Comparison of ENCODE assay signal across 15 cellular contexts in genomic region chr13:102638741-102639140, GRCh38. TPM values are rescaled to one million over a fixed set of nuclear protein-coding genes. Genes with fewer than 3 reads are reported as not detected.
DNase-seq lines count a peak whose midpoint lies in the region; ATAC-seq, FAIRE-seq and TF ChIP-seq lines count a peak whose summit lies in the region.
"Had no signal": no experiment of that assay in that cellular context is flagged by ENCODE, and none has a peak within 500 bp of the region (broad histone marks: within the 10 kb centered on the region; RNA-seq: fewer than 3 reads in every experiment).

No MANE protein-coding gene starts in this region.

- 89% methylated on average over 3 of the region's 3 CpGs for WGBS in liver
- 96% methylated on average over 3 of the region's 3 CpGs for WGBS in HepG2 (ENCODE audit: low lambda C conversion rate)

- no TSS peak for BruUV-seq in HepG2 (replicated peaks; lab: Mats Ljungman, UMichigan)

- no peaks in the 10 kb centered on the region for H3K9me3 Mint-ChIP-seq in T-helper 1 cell treated with Interleukin-12 subunit alpha and Interleukin-12 subunit beta and Interleukin-4 antibody, amounts not matched to agents 30 μg/mL and 1 μg/mL, for 36 hours
- no peaks in the 10 kb centered on the region for H3K9me3 Mint-ChIP-seq in endothelial cell (ENCODE audit: unreplicated experiment)

- no peak overlapping the region for H3K9ac ChIP-seq in liver (ENCODE audit: low read depth in 1 of 2, low read length in 2 of 2)
- no peak overlapping the region for H3K9ac ChIP-seq in HepG2 (ENCODE audit: insufficient read depth, low read depth, low read length)
- H3K9ac ChIP-seq: BLaER1, GM23248 had no signal

- ATAC-seq in HepG2 (no peak), GM18870 (IDR thresholded peaks at IDR 0.05; ENCODE audit: unreplicated experiment) (no peak)
- ATAC-seq: HCT116 had no signal

- no peak for TF ChIP-seq POLR2A in HepG2 (IDR thresholded peaks at IDR 0.05; ENCODE audit: insufficient read depth in 1 of 2, low read depth in 2 of 2, low read length in 2 of 2)

- TF ChIP-seq CTCF in liver (IDR thresholded peaks at IDR 0.05; ENCODE audit: low read depth, low read length, missing input control) (no peak), HepG2 (CRISPR knock-in tag; IDR thresholded peaks at IDR 0.05) (no peak), endothelial cell (IDR thresholded peaks at IDR 0.05; ENCODE audit: unreplicated experiment) (no peak)

- H3K4me3 ChIP-seq in liver (ENCODE audit: low read depth in 1 of 3, low read length in 3 of 3) (no peak overlapping the region), HepG2 (replicated peaks in 1 of 3; ENCODE audit: insufficient read depth in 1 of 3, low read depth in 2 of 3, low read length in 3 of 3) (no peak overlapping the region)
- H3K4me3 ChIP-seq: BLaER1, GM23248 had no signal

- no peak overlapping the region for H3K4me2 ChIP-seq in HepG2 (ENCODE audit: low read depth, low read length)
- H3K4me2 ChIP-seq: BLaER1 had no signal

- no peaks in the 10 kb centered on the region for H3K27me3 Mint-ChIP-seq in T-helper 1 cell treated with Interleukin-12 subunit alpha and Interleukin-12 subunit beta and Interleukin-4 antibody, amounts not matched to agents 30 μg/mL and 1 μg/mL, for 36 hours (ENCODE audit: low read depth)
- no peaks in the 10 kb centered on the region for H3K27me3 Mint-ChIP-seq in endothelial cell (ENCODE audit: unreplicated experiment)

- intact Hi-C loops in HepG2 (cut with micrococcal nuclease; ENCODE audit: unreplicated experiment): no loop called here

- CTCF ChIA-PET in HepG2 (lab: Yijun Ruan, JAX; ENCODE audit: low intra/inter-chr PET ratio, low total read pairs): no interaction called here

- H3K36me3 ChIP-seq in liver (ENCODE audit: control insufficient read depth in 4 of 4, insufficient read depth in 3 of 4, low read depth in 1 of 4, low read length in 3 of 4) (peaks cover 7 to 75% (median 65%) of the 10 kb centered on the region in 4 donors), HepG2 (replicated peaks in 1 of 2; ENCODE audit: control insufficient read depth in 1 of 2, insufficient read depth in 2 of 2, low read length in 2 of 2) (peaks cover 16 to 60% of the 10 kb centered on the region in 2 experiments)

- in situ Hi-C loops in HepG2 (cut with HindIII; ENCODE audit: extremely low pct_ligation_motif_present, low pct_unique_long_range_greater_than_20kb): no loop called here

- no peak overlapping the region for H2AFZ ChIP-seq in HepG2 (ENCODE audit: low read length)
- H2AFZ ChIP-seq: GM23248 had no signal

- peaks cover 53% of the 10 kb centered on the region for H3K36me3 Mint-ChIP-seq in T-helper 1 cell treated with Interleukin-12 subunit alpha and Interleukin-12 subunit beta and Interleukin-4 antibody, amounts not matched to agents 30 μg/mL and 1 μg/mL, for 36 hours (ENCODE audit: low read depth)
- peaks cover 36% of the 10 kb centered on the region for H3K36me3 Mint-ChIP-seq in endothelial cell (ENCODE audit: low read depth, unreplicated experiment)

- TF ChIP-seq RAD21 in liver (IDR thresholded peaks at IDR 0.05) (no peak), HepG2 (CRISPR knock-in tag; IDR thresholded peaks at IDR 0.05) (no peak)

- H3K27me3 ChIP-seq in liver (ENCODE audit: control insufficient read depth in 4 of 4, insufficient read depth in 4 of 4, low read length in 3 of 4) (no peaks in the 10 kb centered on the region), HepG2 (ENCODE audit: control insufficient read depth in 1 of 2, insufficient read depth in 2 of 2, low read length in 2 of 2) (no peaks in the 10 kb centered on the region)
- H3K27me3 ChIP-seq: BLaER1 had no signal

- H3K9me3 ChIP-seq in liver (ENCODE audit: control insufficient read depth in 4 of 4, low read length in 3 of 4) (no peaks in the 10 kb centered on the region), HepG2 (ENCODE audit: low read length) (no peaks in the 10 kb centered on the region)
- H3K9me3 ChIP-seq: BLaER1 had no signal

- H3K4me3 Mint-ChIP-seq in T-helper 1 cell treated with Interleukin-12 subunit alpha and Interleukin-12 subunit beta and Interleukin-4 antibody, amounts not matched to agents 30 μg/mL and 1 μg/mL, for 36 hours: no peak overlapping the region
- H3K4me3 Mint-ChIP-seq in endothelial cell (ENCODE audit: unreplicated experiment): no peak overlapping the region

- H3K4me1 ChIP-seq in liver (ENCODE audit: control insufficient read depth in 4 of 4, insufficient read depth in 4 of 4, low read length in 3 of 4): peaks cover 2 to 11% (median 8%) of the 10 kb centered on the region in 4 donors
- H3K4me1 ChIP-seq in HepG2 (ENCODE audit: insufficient read depth, low read length): no peaks in the 10 kb centered on the region
- H3K4me1 ChIP-seq: BLaER1 had no signal

- TF ChIP-seq EP300 in HepG2 (IDR thresholded peaks at IDR 0.05; ENCODE audit: low read depth in 2 of 2, low read length in 2 of 2) (no peak), HepG2 (CRISPR knock-in tag; IDR thresholded peaks at IDR 0.05; ENCODE audit: borderline replicate concordance) (no peak)

- H3K27ac Mint-ChIP-seq in T-helper 1 cell treated with Interleukin-12 subunit alpha and Interleukin-12 subunit beta and Interleukin-4 antibody, amounts not matched to agents 30 μg/mL and 1 μg/mL, for 36 hours: peak overlapping the region; percentile 10
- peak overlapping the region; percentile 4 for H3K27ac Mint-ChIP-seq in endothelial cell (ENCODE audit: unreplicated experiment)

- H3K4me1 Mint-ChIP-seq in T-helper 1 cell treated with Interleukin-12 subunit alpha and Interleukin-12 subunit beta and Interleukin-4 antibody, amounts not matched to agents 30 μg/mL and 1 μg/mL, for 36 hours (ENCODE audit: low read depth): peaks cover 3% of the 10 kb centered on the region
- no peaks in the 10 kb centered on the region for H3K4me1 Mint-ChIP-seq in endothelial cell (ENCODE audit: unreplicated experiment)

- H4K20me1 ChIP-seq in HepG2 (ENCODE audit: insufficient read depth, low read length): no peaks in the 10 kb centered on the region

- H3K27ac ChIP-seq in liver (ENCODE audit: low read depth in 1 of 2, low read length in 2 of 2) (no peak overlapping the region), HepG2 (ENCODE audit: extremely low read length, insufficient read depth, low read length) (no peak overlapping the region)
- H3K27ac ChIP-seq: BLaER1, GM23248, HL-60 had no signal

- DNase-seq in T-helper 1 cell (no peak), HepG2 (ENCODE audit: low spot score) (no peak), endothelial cell (ENCODE audit: low spot score) (no peak), NCI-H1105 (lab: John Stamatoyannopoulos, UW) (no peak)
- DNase-seq: 8988T, AML-193, DMS53, GF-D8, GM23248 had no signal

- no peaks in the 10 kb centered on the region for H3K79me2 ChIP-seq in HepG2 (ENCODE audit: insufficient read depth, low read length)

- POLR2A ChIA-PET in HepG2 (lab: Yijun Ruan, JAX): no interaction called here

- no peak for FAIRE-seq in HepG2 (lab: Jason Lieb, UNC)

RNA-seq across cellular contexts. Expression of gene TPP2, which starts 42.0 kb away (rescaled TPM):
- total RNA-seq in liver (10 to 100 TPM; 28.2 to 55.6 TPM), HepG2 (2016; rRNA removed; fragmentation: Illumina TruSeq; extraction: Trizol) (52.1 and 71.7 TPM in 2 replicates), endothelial cell (ENCODE audit: unreplicated experiment) (91.2 TPM)
- polyA plus RNA-seq in liver (10 to 100 TPM; 14.0 to 16.6 TPM), HepG2 (2011; rRNA removed) (14.6 and 16.4 TPM in 2 replicates)
- total RNA-seq in HepG2 (2016; cell fraction: cytosol; rRNA removed; fragmentation: Illumina TruSeq; extraction: Trizol; ENCODE audit: low read depth): 4.5 and 7.4 TPM in 2 replicates
- total RNA-seq in HepG2 (2016; cell fraction: insoluble cytoplasmic fraction; rRNA removed; fragmentation: Illumina TruSeq; extraction: Trizol): 52.2 and 73.2 TPM in 2 replicates
- 13.5 and 14.1 TPM in 2 replicates for total RNA-seq in HepG2 (2016; cell fraction: membrane; rRNA removed; fragmentation: Illumina TruSeq; extraction: Trizol)
- 75.0 and 80.5 TPM in 2 replicates for total RNA-seq in HepG2 (2016; cell fraction: nucleus; rRNA removed; fragmentation: Illumina TruSeq; extraction: Trizol)
- 5.3 and 7.5 TPM in 2 replicates for polyA plus RNA-seq in HepG2 (2011; cell fraction: cytosol; rRNA removed)
- 30.3 and 38.4 TPM in 2 replicates for polyA plus RNA-seq in HepG2 (2011; cell fraction: nucleus; rRNA removed)
- 20.4 and 22.7 TPM in 2 replicates for polyA plus RNA-seq in HepG2 (2012)
- polyA plus RNA-seq in HepG2 (2016; cell fraction: cytosol; fragmentation: Illumina TruSeq; extraction: Trizol; ENCODE audit: low read depth): 2.0 and 2.9 TPM in 2 replicates
- 48.8 and 48.9 TPM in 2 replicates for polyA plus RNA-seq in HepG2 (2016; cell fraction: insoluble cytoplasmic fraction; fragmentation: Illumina TruSeq; extraction: Trizol; ENCODE audit: low read depth)
- polyA plus RNA-seq in HepG2 (2016; cell fraction: membrane; fragmentation: Illumina TruSeq; extraction: Trizol; ENCODE audit: low read depth): 5.2 TPM in 2 replicates
- 97.8 and 99.2 TPM in 2 replicates for polyA plus RNA-seq in HepG2 (2016; cell fraction: nucleus; fragmentation: Illumina TruSeq; extraction: Trizol; ENCODE audit: insufficient read depth, low read depth)
- 11.5 and 23.1 TPM in 2 replicates for polyA minus RNA-seq in HepG2 (2011; rRNA and poly(A)+ RNA removed; ENCODE audit: low replicate concordance)
- 16.0 and 19.1 TPM in 2 replicates for polyA minus RNA-seq in HepG2 (2011; cell fraction: cytosol; rRNA and poly(A)+ RNA removed)
- polyA minus RNA-seq in HepG2 (2011; cell fraction: nucleus; rRNA and poly(A)+ RNA removed): 109 and 114 TPM in 2 replicates

RNA-seq across cellular contexts. Expression of gene METTL21C, which starts 56.1 kb away (rescaled TPM):
- total RNA-seq in liver: under 1 TPM in 1 of 2 donors, not detected in 1; 0.09 TPM
- not detected for polyA plus RNA-seq in liver
- not detected in 2 replicates for total RNA-seq in HepG2 (2016; rRNA removed; fragmentation: Illumina TruSeq; extraction: Trizol)
- total RNA-seq in HepG2 (2016; cell fraction: cytosol; rRNA removed; fragmentation: Illumina TruSeq; extraction: Trizol; ENCODE audit: low read depth): not detected in 2 replicates
- total RNA-seq in HepG2 (2016; cell fraction: insoluble cytoplasmic fraction; rRNA removed; fragmentation: Illumina TruSeq; extraction: Trizol): not detected in 2 replicates
- total RNA-seq in HepG2 (2016; cell fraction: membrane; rRNA removed; fragmentation: Illumina TruSeq; extraction: Trizol): not detected in 2 replicates
- not detected in 2 replicates for total RNA-seq in HepG2 (2016; cell fraction: nucleus; rRNA removed; fragmentation: Illumina TruSeq; extraction: Trizol)
- polyA plus RNA-seq in HepG2 (2011; rRNA removed): not detected in 2 replicates
- not detected in 2 replicates for polyA plus RNA-seq in HepG2 (2011; cell fraction: cytosol; rRNA removed)
- not detected in 2 replicates for polyA plus RNA-seq in HepG2 (2011; cell fraction: nucleus; rRNA removed)
- polyA plus RNA-seq in HepG2 (2012): not detected in 2 replicates
- not detected in 2 replicates for polyA plus RNA-seq in HepG2 (2016; cell fraction: cytosol; fragmentation: Illumina TruSeq; extraction: Trizol; ENCODE audit: low read depth)
- polyA plus RNA-seq in HepG2 (2016; cell fraction: insoluble cytoplasmic fraction; fragmentation: Illumina TruSeq; extraction: Trizol; ENCODE audit: low read depth): not detected in 2 replicates
- polyA plus RNA-seq in HepG2 (2016; cell fraction: membrane; fragmentation: Illumina TruSeq; extraction: Trizol; ENCODE audit: low read depth): not detected in 2 replicates
- not detected in 2 replicates for polyA plus RNA-seq in HepG2 (2016; cell fraction: nucleus; fragmentation: Illumina TruSeq; extraction: Trizol; ENCODE audit: insufficient read depth, low read depth)
- polyA minus RNA-seq in HepG2 (2011; rRNA and poly(A)+ RNA removed; ENCODE audit: low replicate concordance): not detected in 2 replicates
- not detected in 2 replicates for polyA minus RNA-seq in HepG2 (2011; cell fraction: cytosol; rRNA and poly(A)+ RNA removed)
- not detected in 2 replicates for polyA minus RNA-seq in HepG2 (2011; cell fraction: nucleus; rRNA and poly(A)+ RNA removed)
- total RNA-seq in endothelial cell (ENCODE audit: unreplicated experiment): not detected
- total RNA-seq: GM23248 had no signal
- polyA plus RNA-seq: GM23248 had no signal
